13 cellular contexts compared by ENCODE assay signal in genomic region chr10:33125522-33125921, GRCh38.
A peak's percentile ranks its signal among the peaks of the same experiment; 100 is the strongest.
DNase-seq lines count a peak whose midpoint lies in the region; ATAC-seq, FAIRE-seq and TF ChIP-seq lines count a peak whose summit lies in the region.
"Had no signal": no experiment of that assay in that cellular context is flagged by ENCODE, and none has a peak within 500 bp of the region (broad histone marks: within the 10 kb centered on the region; RNA-seq: fewer than 3 reads in every experiment).

No MANE protein-coding gene starts in this region.

- H3K27me3 ChIP-seq in liver (ENCODE audit: control insufficient read depth in 4 of 4, insufficient read depth in 4 of 4, low read length in 3 of 4): no peaks in the 10 kb centered on the region
- H3K27me3 ChIP-seq in HepG2 (ENCODE audit: control insufficient read depth in 1 of 2, insufficient read depth in 2 of 2, low read length in 2 of 2): peaks cover 3 to 16% of the 10 kb centered on the region in 2 experiments; a peak in 3 of 5 replicates
- no peaks in the 10 kb centered on the region for H3K27me3 ChIP-seq in mesenchymal stem cell (ENCODE audit: control insufficient read depth in 1 of 2, insufficient read depth in 1 of 2, low read length in 2 of 2)
- H3K27me3 ChIP-seq in H9 (ENCODE audit: insufficient read depth, low read length): no peaks in the 10 kb centered on the region; the same call in 1 of the 2 replicates

- no peak overlapping the region for H3K9ac ChIP-seq in liver (ENCODE audit: low read depth in 1 of 2, low read length in 2 of 2)
- no peak overlapping the region for H3K9ac ChIP-seq in HepG2 (ENCODE audit: insufficient read depth, low read depth, low read length)
- H3K9ac ChIP-seq in mesenchymal stem cell (ENCODE audit: low read length): no peak overlapping the region
- no peak overlapping the region for H3K9ac ChIP-seq in H9 (ENCODE audit: extremely low read depth, insufficient read length, low read length)

- H4K20me1 ChIP-seq in HepG2 (ENCODE audit: insufficient read depth, low read length) (no peaks in the 10 kb centered on the region), H9 (ENCODE audit: control insufficient read depth, insufficient read depth, insufficient read length) (no peaks in the 10 kb centered on the region)

- TF ChIP-seq CTCF in liver (IDR thresholded peaks at IDR 0.05; ENCODE audit: low read depth, low read length, missing input control): no peak
- no peak for TF ChIP-seq CTCF in HepG2 (CRISPR knock-in tag; IDR thresholded peaks at IDR 0.05)
- TF ChIP-seq CTCF in H9 (conservative IDR thresholded peaks at IDR 0.05): no peak

- peak overlapping the region; percentile 55 for H4K8ac ChIP-seq in mesenchymal stem cell (ENCODE audit: low read length)
- H4K8ac ChIP-seq in H9 (replicated peaks; ENCODE audit: insufficient read length, low read depth, low read length): no peak overlapping the region

- H3K4me1 Mint-ChIP-seq in activated naive CD8-positive, alpha-beta T cell treated with anti-CD3 and anti-CD28 coated beads, Interleukin-2, amount 10 ng/mL, durations not matched to agents 7 days and 5 days: peaks cover 18% of the 10 kb centered on the region
- H3K4me1 Mint-ChIP-seq in H9: peaks cover 0 to 7% of the 10 kb centered on the region in 2 experiments; a peak in 2 of 4 replicates

- TF ChIP-seq EP300 in HepG2 (IDR thresholded peaks at IDR 0.05; ENCODE audit: low read depth in 2 of 2, low read length in 2 of 2): no peak
- TF ChIP-seq EP300 in HepG2 (CRISPR knock-in tag; IDR thresholded peaks at IDR 0.05; ENCODE audit: borderline replicate concordance): no peak

- H3K79me2 ChIP-seq in HepG2 (ENCODE audit: insufficient read depth, low read length): no peaks in the 10 kb centered on the region
- H3K79me2 ChIP-seq in H9 (ENCODE audit: insufficient read depth, low read length): no peaks in the 10 kb centered on the region

- H3K23ac ChIP-seq in mesenchymal stem cell (ENCODE audit: low read length in 2 of 2) (no peak overlapping the region), H9 (ENCODE audit: insufficient read length, low read depth, low read length) (no peak overlapping the region)

- no TSS peak for BruUV-seq in HepG2 (replicated peaks; lab: Mats Ljungman, UMichigan)

- H3T11ph ChIP-seq in H9 (ENCODE audit: low read length): no peak overlapping the region

- no peaks in the 10 kb centered on the region for H3K36me3 Mint-ChIP-seq in activated naive CD8-positive, alpha-beta T cell treated with anti-CD3 and anti-CD28 coated beads, Interleukin-2, amount 10 ng/mL, durations not matched to agents 7 days and 5 days
- no peaks in the 10 kb centered on the region; a peak in 1 of 7 replicates for H3K36me3 Mint-ChIP-seq in H9 (ENCODE audit: insufficient read depth in 1 of 3, low read depth in 3 of 3)

- ATAC-seq in HepG2 (no peak), GM21825 (IDR thresholded peaks at IDR 0.05; ENCODE audit: unreplicated experiment) (no peak), GM18907 (IDR thresholded peaks at IDR 0.05; ENCODE audit: unreplicated experiment) (no peak)
- no peak for ATAC-seq in activated naive CD8-positive, alpha-beta T cell treated with anti-CD3 and anti-CD28 coated beads, Interleukin-2, amount 10 ng/mL, durations not matched to agents 7 days and 5 days (ENCODE audit: low read depth)

- intact Hi-C loops in HepG2 (cut with micrococcal nuclease; ENCODE audit: unreplicated experiment): no loop called here

- H4K91ac ChIP-seq in mesenchymal stem cell (ENCODE audit: low read length) (no peak overlapping the region), H9 (ENCODE audit: insufficient read length, low read depth, low read length) (no peak overlapping the region)

- H3K23me2 ChIP-seq in H9 (ENCODE audit: insufficient read length, low read depth, low read length, poor library complexity, severe bottlenecking): no peaks in the 10 kb centered on the region

- H2BK20ac ChIP-seq in H9 (ENCODE audit: low read depth, low read length, poor library complexity, severe bottlenecking): no peak overlapping the region

- FAIRE-seq in HepG2 (lab: Jason Lieb, UNC): no peak
- FAIRE-seq: H54 had no signal

- TF ChIP-seq POLR2A in HepG2 (IDR thresholded peaks at IDR 0.05; ENCODE audit: insufficient read depth in 1 of 2, low read depth in 2 of 2, low read length in 2 of 2): no peak

- peak overlapping the region; percentile 60 to 75 for H3K27ac ChIP-seq in liver (ENCODE audit: low read depth in 1 of 2, low read length in 2 of 2)
- no peak overlapping the region for H3K27ac ChIP-seq in HepG2 (ENCODE audit: extremely low read length, insufficient read depth, low read length)
- H3K27ac ChIP-seq in mesenchymal stem cell (ENCODE audit: low read length, poor library complexity, severe bottlenecking): no peak overlapping the region
- H3K27ac ChIP-seq in urinary bladder (ENCODE audit: low read depth): peak overlapping the region; percentile 63
- H3K27ac ChIP-seq in H9 (ENCODE audit: insufficient read length, low read depth, low read length): no peak overlapping the region
- H3K27ac ChIP-seq: C4-2B had no signal

- no peak overlapping the region for H4K5ac ChIP-seq in H9 (ENCODE audit: insufficient read length, low read depth, low read length)

- peak overlapping the region; percentile 88 for H3K27ac Mint-ChIP-seq in activated naive CD8-positive, alpha-beta T cell treated with anti-CD3 and anti-CD28 coated beads, Interleukin-2, amount 10 ng/mL, durations not matched to agents 7 days and 5 days
- H3K27ac Mint-ChIP-seq in H9: no peak overlapping the region

- no peaks in the 10 kb centered on the region for H3K27me3 Mint-ChIP-seq in activated naive CD8-positive, alpha-beta T cell treated with anti-CD3 and anti-CD28 coated beads, Interleukin-2, amount 10 ng/mL, durations not matched to agents 7 days and 5 days
- H3K27me3 Mint-ChIP-seq in H9 (ENCODE audit: low read depth): peaks cover 1% of the 10 kb centered on the region; the same call in 1 of the 2 replicates

- H3K36me3 ChIP-seq in liver (ENCODE audit: control insufficient read depth in 4 of 4, insufficient read depth in 3 of 4, low read depth in 1 of 4, low read length in 3 of 4): no peaks in the 10 kb centered on the region
- H3K36me3 ChIP-seq in HepG2 (replicated peaks in 1 of 2; ENCODE audit: control insufficient read depth in 1 of 2, insufficient read depth in 2 of 2, low read length in 2 of 2): no peaks in the 10 kb centered on the region
- H3K36me3 ChIP-seq in mesenchymal stem cell (ENCODE audit: control insufficient read depth in 1 of 2, insufficient read depth in 2 of 2, low read depth in 1 of 2, low read length in 2 of 2): no peaks in the 10 kb centered on the region
- no peaks in the 10 kb centered on the region for H3K36me3 ChIP-seq in urinary bladder (ENCODE audit: insufficient read depth)

- no peak overlapping the region for H3K14ac ChIP-seq in mesenchymal stem cell (ENCODE audit: low read length in 2 of 2)
- H3K14ac ChIP-seq in H9 (ENCODE audit: insufficient read depth, low read length): no peak overlapping the region

- H3K4me1 ChIP-seq in liver (ENCODE audit: control insufficient read depth in 4 of 4, insufficient read depth in 4 of 4, low read length in 3 of 4): peaks cover 0 to 1% (median 0%) of the 10 kb centered on the region in 4 donors
- peaks cover 9% of the 10 kb centered on the region for H3K4me1 ChIP-seq in HepG2 (ENCODE audit: insufficient read depth, low read length)
- H3K4me1 ChIP-seq in mesenchymal stem cell (ENCODE audit: control insufficient read depth, insufficient read depth, low read depth, low read length): peaks cover 9% of the 10 kb centered on the region
- peaks cover 4% of the 10 kb centered on the region for H3K4me1 ChIP-seq in urinary bladder (ENCODE audit: insufficient read depth)
- no peaks in the 10 kb centered on the region for H3K4me1 ChIP-seq in H9 (ENCODE audit: insufficient read depth, low read length)

- in situ Hi-C loops in HepG2 (cut with HindIII; ENCODE audit: extremely low pct_ligation_motif_present, low pct_unique_long_range_greater_than_20kb): no loop called here

- H3K18ac ChIP-seq in mesenchymal stem cell (ENCODE audit: low read depth in 1 of 2, low read length in 2 of 2): peak overlapping the region in 1 of 2 experiments; percentile 64
- H3K18ac ChIP-seq in H9 (ENCODE audit: insufficient read length, low read depth, low read length): no peak overlapping the region

- no peak overlapping the region for H2BK5ac ChIP-seq in mesenchymal stem cell (ENCODE audit: low read depth, low read length, poor library complexity, severe bottlenecking)
- H2BK5ac ChIP-seq in H9 (ENCODE audit: insufficient read length, low read length): no peak overlapping the region

- POLR2A ChIA-PET in HepG2 (lab: Yijun Ruan, JAX): no interaction called here
- POLR2A ChIA-PET in activated naive CD8-positive, alpha-beta T cell treated with anti-CD3 and anti-CD28 coated beads, Interleukin-2, amount 10 ng/mL, durations not matched to agents 7 days and 5 days (lab: Charles Lee): interaction anchor here (1.1 to 2.8 kb wide), 2 partner anchors 10 to 14 kb away, joined by 4 to 19 read pairs; no protein-coding TSS in a partner anchor

- no peak overlapping the region for H3K4me2 ChIP-seq in HepG2 (ENCODE audit: low read depth, low read length)
- H3K4me2 ChIP-seq in mesenchymal stem cell (ENCODE audit: low read length, poor library complexity, severe bottlenecking): no peak overlapping the region
- no peak overlapping the region for H3K4me2 ChIP-seq in H9 (ENCODE audit: insufficient read depth, insufficient read length, low read length)

- H2BK120ac ChIP-seq in mesenchymal stem cell (ENCODE audit: low read depth, low read length) (no peak overlapping the region), H9 (ENCODE audit: low read depth, low read length, poor library complexity, severe bottlenecking) (no peak overlapping the region)

- H2BK15ac ChIP-seq in mesenchymal stem cell (ENCODE audit: low read depth, poor library complexity, severe bottlenecking): no peak overlapping the region
- H2BK15ac ChIP-seq in H9 (ENCODE audit: low read depth, low read length): no peak overlapping the region

- H3K56ac ChIP-seq in H9 (ENCODE audit: insufficient read length, low read depth, low read length): no peak overlapping the region

- 83% methylated on average over 4 of the region's 4 CpGs for WGBS in liver
- 39% methylated on average over 4 of the region's 4 CpGs for WGBS in HepG2 (ENCODE audit: low lambda C conversion rate)
- WGBS in mesenchymal stem cell: 96% methylated on average over 4 of the region's 4 CpGs
- WGBS in urinary bladder: 92% methylated on average over 4 of the region's 4 CpGs
- WGBS in H9 (ENCODE audit: extremely low coverage, insufficient read length, low lambda C conversion rate): no CpG with 5 or more reads among the region's 4 CpGs

- TF ChIP-seq RAD21 in liver (IDR thresholded peaks at IDR 0.05) (no peak), HepG2 (CRISPR knock-in tag; IDR thresholded peaks at IDR 0.05) (no peak)

- H3K9me3 Mint-ChIP-seq in activated naive CD8-positive, alpha-beta T cell treated with anti-CD3 and anti-CD28 coated beads, Interleukin-2, amount 10 ng/mL, durations not matched to agents 7 days and 5 days: no peaks in the 10 kb centered on the region
- no peaks in the 10 kb centered on the region; a peak in 1 of 5 replicates for H3K9me3 Mint-ChIP-seq in H9

- no peaks in the 10 kb centered on the region for H3K9me3 ChIP-seq in liver (ENCODE audit: control insufficient read depth in 4 of 4, low read length in 3 of 4)
- H3K9me3 ChIP-seq in HepG2 (ENCODE audit: low read length): no peaks in the 10 kb centered on the region
- H3K9me3 ChIP-seq in mesenchymal stem cell (ENCODE audit: control insufficient read depth, low read length): no peaks in the 10 kb centered on the region
- no peaks in the 10 kb centered on the region for H3K9me3 ChIP-seq in H9 (ENCODE audit: control insufficient read depth, low read depth, low read length)

- DNase-seq in HepG2 (ENCODE audit: low spot score): no peak
- DNase-seq in activated naive CD8-positive, alpha-beta T cell treated with anti-CD3 and anti-CD28 coated beads, Interleukin-2, amount 10 ng/mL, durations not matched to agents 7 days and 5 days: no peak
- no peak for DNase-seq in mesenchymal stem cell
- no peak for DNase-seq in H9
- DNase-seq: NCI-H1092 treated with DMSO at 0.1 percent for 48 hours, NCI-H510A, T-helper 9 cell had no signal

- H3K4me3 ChIP-seq in liver (ENCODE audit: low read depth in 1 of 3, low read length in 3 of 3): no peak overlapping the region
- H3K4me3 ChIP-seq in HepG2 (replicated peaks in 1 of 3; ENCODE audit: insufficient read depth in 1 of 3, low read depth in 2 of 3, low read length in 3 of 3): no peak overlapping the region
- H3K4me3 ChIP-seq in mesenchymal stem cell (ENCODE audit: insufficient read depth in 1 of 2, low read depth in 1 of 2, low read length in 2 of 2): no peak overlapping the region
- no peak overlapping the region for H3K4me3 ChIP-seq in urinary bladder (ENCODE audit: low read depth, low read length)

- no peak overlapping the region for H3K4ac ChIP-seq in mesenchymal stem cell (ENCODE audit: low read depth in 1 of 2, low read length in 2 of 2)
- H3K4ac ChIP-seq in H9 (ENCODE audit: low read depth, low read length): no peak overlapping the region

- H2AK5ac ChIP-seq in mesenchymal stem cell (ENCODE audit: low read length, severe bottlenecking): peak overlapping the region; percentile 90
- H2AK5ac ChIP-seq in H9 (ENCODE audit: insufficient read length, low read length): no peak overlapping the region

- no peak overlapping the region for H3K4me3 Mint-ChIP-seq in activated naive CD8-positive, alpha-beta T cell treated with anti-CD3 and anti-CD28 coated beads, Interleukin-2, amount 10 ng/mL, durations not matched to agents 7 days and 5 days
- H3K4me3 Mint-ChIP-seq in H9: no peak overlapping the region

- H3K79me1 ChIP-seq in mesenchymal stem cell (replicated peaks; ENCODE audit: low read length, poor library complexity, severe bottlenecking): no peaks in the 10 kb centered on the region
- no peaks in the 10 kb centered on the region for H3K79me1 ChIP-seq in H9 (ENCODE audit: insufficient read depth, low read depth, low read length, poor library complexity, severe bottlenecking)

- H2AFZ ChIP-seq in HepG2 (ENCODE audit: low read length): no peak overlapping the region
- no peak overlapping the region for H2AFZ ChIP-seq in mesenchymal stem cell (ENCODE audit: low read depth, low read length)
- H2AFZ ChIP-seq in H9 (ENCODE audit: low read length): no peak overlapping the region

- H2BK12ac ChIP-seq in mesenchymal stem cell (ENCODE audit: low read length in 2 of 2) (peak overlapping the region in 1 of 2 experiments; percentile 67), H9 (ENCODE audit: insufficient read length, low read depth, low read length) (no peak overlapping the region)

- CTCF ChIA-PET in HepG2 (lab: Yijun Ruan, JAX; ENCODE audit: low intra/inter-chr PET ratio, low total read pairs): no interaction called here

Comparison
In these comparisons a context has a peak if more than half of its experiments do, and no peak if none do; other contexts are left out.
1. H3K27ac ChIP-seq: peak in liver (2 of 2) and urinary bladder (single experiment); none in HepG2 (single experiment), mesenchymal stem cell (single experiment) and H9 (single experiment).